12 cellular contexts compared by ENCODE assay signal in genomic region chr2:172285760-172286159, GRCh38.
A peak's percentile ranks its signal among the peaks of the same experiment; 100 is the strongest.
DNase-seq lines count a peak whose midpoint lies in the region; ATAC-seq and TF ChIP-seq lines count a peak whose summit lies in the region.
"Had no signal": no experiment of that assay in that cellular context is flagged by ENCODE, and none has a peak within 500 bp of the region (broad histone marks: within the 10 kb centered on the region; RNA-seq: fewer than 3 reads in every experiment).

No MANE protein-coding gene starts in this region.

- H3K4me3 ChIP-seq in lower leg skin (ENCODE audit: low read depth, poor library complexity, severe bottlenecking), result no peak overlapping the region

- H3K27ac Mint-ChIP-seq in stimulated activated naive CD8-positive, alpha-beta T cell treated with anti-CD3 and anti-CD28 coated beads, Interleukin-15, amount 100 ng/mL, for 72 hours, result no peak overlapping the region
- H3K27ac Mint-ChIP-seq in brain (peak overlapping the region in 4 of 5 experiments; percentile 23 to 89 (median 57)), nephron progenitor cell (peak overlapping the region; percentile 70), progenitor cell of endocrine pancreas (no peak overlapping the region)

- H3K36me3 Mint-ChIP-seq in brain, result no peaks in the 10 kb centered on the region
- no peaks in the 10 kb centered on the region for H3K36me3 Mint-ChIP-seq in nephron progenitor cell (ENCODE audit: low read depth)
- no peaks in the 10 kb centered on the region for H3K36me3 Mint-ChIP-seq in progenitor cell of endocrine pancreas (ENCODE audit: insufficient read depth)

- 75 to 76% methylated on average over 9 of the region's 9 CpGs for WGBS in lower leg skin, 2 donors

- intact Hi-C loops in lower leg skin (cut with DNase I; ENCODE audit: low total_unique reads), result no loop called here

- H3K27me3 Mint-ChIP-seq in stimulated activated naive CD8-positive, alpha-beta T cell treated with anti-CD3 and anti-CD28 coated beads, Interleukin-15, amount 100 ng/mL, for 72 hours, result no peaks in the 10 kb centered on the region
- no peaks in the 10 kb centered on the region for H3K27me3 Mint-ChIP-seq in brain
- no peaks in the 10 kb centered on the region for H3K27me3 Mint-ChIP-seq in nephron progenitor cell (ENCODE audit: low read depth, poor library complexity)
- H3K27me3 Mint-ChIP-seq in progenitor cell of endocrine pancreas, result peaks cover 7% of the 10 kb centered on the region

- H3K4me3 Mint-ChIP-seq in stimulated activated naive CD8-positive, alpha-beta T cell treated with anti-CD3 and anti-CD28 coated beads, Interleukin-15, amount 100 ng/mL, for 72 hours, result peak overlapping the region in 1 of 2 donors; percentile 0
- H3K4me3 Mint-ChIP-seq in brain, result peak overlapping the region in 1 of 5 experiments; percentile 7
- no peak overlapping the region for H3K4me3 Mint-ChIP-seq in nephron progenitor cell
- H3K4me3 Mint-ChIP-seq in progenitor cell of endocrine pancreas (ENCODE audit: low read depth), result no peak overlapping the region

- peak; percentile 26 for ATAC-seq in stimulated activated naive CD8-positive, alpha-beta T cell treated with anti-CD3 and anti-CD28 coated beads, Interleukin-15, amount 100 ng/mL, for 72 hours
- no peak for ATAC-seq in stimulated activated naive CD8-positive, alpha-beta T cell treated with anti-CD3 and anti-CD28 coated beads, Interleukin-15, Interleukin-2, amounts not matched to agents 100 U/mL and 50 U/mL, for 24 hours

- H3K9me3 Mint-ChIP-seq in stimulated activated naive CD8-positive, alpha-beta T cell treated with anti-CD3 and anti-CD28 coated beads, Interleukin-15, amount 100 ng/mL, for 72 hours, result no peaks in the 10 kb centered on the region
- H3K9me3 Mint-ChIP-seq in brain, result no peaks in the 10 kb centered on the region
- no peaks in the 10 kb centered on the region for H3K9me3 Mint-ChIP-seq in nephron progenitor cell
- H3K9me3 Mint-ChIP-seq in progenitor cell of endocrine pancreas (ENCODE audit: low read depth), result no peaks in the 10 kb centered on the region

- TF ChIP-seq CTCF in brain (conservative IDR thresholded peaks at IDR 0.05) (no peak), nephron progenitor cell (IDR thresholded peaks at IDR 0.05) (no peak), progenitor cell of endocrine pancreas (IDR thresholded peaks at IDR 0.05; ENCODE audit: unreplicated experiment) (no peak), lower leg skin (IDR thresholded peaks at IDR 0.05) (no peak)

- H3K4me1 Mint-ChIP-seq in stimulated activated naive CD8-positive, alpha-beta T cell treated with anti-CD3 and anti-CD28 coated beads, Interleukin-15, amount 100 ng/mL, for 72 hours, result peaks cover 18% of the 10 kb centered on the region
- H3K4me1 Mint-ChIP-seq in brain (peaks cover 51% of the 10 kb centered on the region), nephron progenitor cell (peaks cover 45% of the 10 kb centered on the region), progenitor cell of endocrine pancreas (ENCODE audit: low read depth) (peaks cover 2% of the 10 kb centered on the region)

- no peak for DNase-seq in stimulated activated naive CD8-positive, alpha-beta T cell treated with anti-CD3 and anti-CD28 coated beads, Interleukin-15, amount 100 ng/mL, for 72 hours
- no peak for DNase-seq in stimulated activated naive CD8-positive, alpha-beta T cell treated with anti-CD3 and anti-CD28 coated beads, Interleukin-15, Interleukin-2, amounts not matched to agents 100 U/mL and 50 U/mL, for 24 hours
- DNase-seq in nephron progenitor cell, result no peak
- no peak for DNase-seq in progenitor cell of endocrine pancreas (ENCODE audit: low spot score, unreplicated experiment)
- DNase-seq in NCI-H2196 treated with DMSO at 0.1 percent for 48 hours (lab: John Stamatoyannopoulos, UW; ENCODE audit: unreplicated experiment), result no peak
- DNase-seq in lower leg skin (ENCODE audit: low spot score in 2 of 2), result no peak
- no peak for DNase-seq in stimulated activated CD4-positive, alpha-beta T cell treated with anti-CD3 and anti-CD28 coated beads, Interleukin-1b, Interleukin-23, amount 100 ng/mL, for 48 hours
- DNase-seq: AML-193, KBM-7, NCI-H1436, NCI-H510A had no signal

- TF ChIP-seq POLR2A in lower leg skin (IDR thresholded peaks at IDR 0.05), result no peak

Comparison
In these comparisons a context has a peak if more than half of its experiments do, and no peak if none do; other contexts are left out.
1. H3K27ac Mint-ChIP-seq: peak in brain (4 of 5) and nephron progenitor cell (single experiment); none in stimulated activated naive CD8-positive, alpha-beta T cell treated with anti-CD3 and anti-CD28 coated beads, Interleukin-15, amount 100 ng/mL, for 72 hours (0 of 2) and progenitor cell of endocrine pancreas (single experiment).